Comparison of ENCODE assay signal across 13 cellular contexts in the genomic region with DNA sequence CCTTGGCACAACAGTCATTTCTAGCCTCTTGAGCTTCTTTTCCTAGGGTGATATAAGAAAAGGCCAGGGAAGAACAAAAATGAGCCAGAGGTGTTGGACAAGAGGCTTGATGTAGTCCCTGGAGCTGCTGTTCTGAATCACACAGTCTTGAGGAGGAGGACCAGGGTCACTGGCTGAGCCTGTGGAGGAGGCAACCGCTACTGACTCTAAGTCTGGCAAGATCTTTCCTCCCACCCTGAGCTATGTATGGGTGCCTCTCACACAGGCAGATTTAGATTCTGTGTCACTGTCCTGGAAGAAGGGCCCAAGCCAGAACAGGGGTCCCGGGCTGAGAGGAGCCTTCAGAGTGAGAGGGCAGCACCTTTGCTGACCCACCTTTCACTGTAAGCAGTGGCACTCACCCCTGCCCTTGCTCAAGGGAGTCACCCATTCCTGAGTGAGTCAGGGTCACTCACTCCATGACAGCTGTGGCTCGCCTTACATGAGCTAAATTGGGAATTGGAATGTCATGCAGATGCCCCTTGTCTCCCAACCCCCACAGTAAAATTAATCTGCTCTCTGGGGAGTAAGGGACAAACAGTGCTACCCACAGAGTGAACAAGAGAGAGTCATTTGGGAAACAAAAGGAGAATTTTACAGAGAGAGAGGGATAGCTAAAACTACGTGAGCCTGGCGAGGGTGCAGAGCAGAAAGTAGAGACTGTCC. TPM values are rescaled to one million over a fixed set of nuclear protein-coding genes. Genes with fewer than 3 reads are reported as not detected.
DNase-seq lines count a peak whose midpoint lies in the region; ATAC-seq, FAIRE-seq and TF ChIP-seq lines count a peak whose summit lies in the region.
"Had no signal": no experiment of that assay in that cellular context is flagged by ENCODE, and none has a peak within 500 bp of the region (broad histone marks: within the 10 kb centered on the region; RNA-seq: fewer than 3 reads in every experiment).

A gene with protein sequence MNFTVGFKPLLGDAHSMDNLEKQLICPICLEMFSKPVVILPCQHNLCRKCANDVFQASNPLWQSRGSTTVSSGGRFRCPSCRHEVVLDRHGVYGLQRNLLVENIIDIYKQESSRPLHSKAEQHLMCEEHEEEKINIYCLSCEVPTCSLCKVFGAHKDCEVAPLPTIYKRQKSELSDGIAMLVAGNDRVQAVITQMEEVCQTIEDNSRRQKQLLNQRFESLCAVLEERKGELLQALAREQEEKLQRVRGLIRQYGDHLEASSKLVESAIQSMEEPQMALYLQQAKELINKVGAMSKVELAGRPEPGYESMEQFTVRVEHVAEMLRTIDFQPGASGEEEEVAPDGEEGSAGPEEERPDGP (plus strand): TSS at position 575 of the 705 bp plus-strand sequence. CDS start 303 bp downstream, outside the sequence.

- CTCF ChIA-PET in activated naive CD4-positive, alpha-beta T cell treated with anti-CD3 and anti-CD28 coated beads, Interleukin-2, amount 10 ng/mL, durations not matched to agents 7 days and 5 days (lab: Charles Lee) = interaction anchor here (0.8 to 5.2 kb wide), 9 partner anchors 9 to 320 kb away, joined by 3 to 42 read pairs (median 6); no protein-coding TSS in a partner anchor
- CTCF ChIA-PET in activated naive CD4-positive, alpha-beta T cell treated with anti-CD3 and anti-CD28 coated beads for 36 hours (lab: Charles Lee) = interaction anchor here (0.6 to 5.3 kb wide), 12 partner anchors 9 to 327 kb away, joined by 3 to 68 read pairs (median 5); no protein-coding TSS in a partner anchor
- CTCF ChIA-PET in HepG2 (lab: Yijun Ruan, JAX; ENCODE audit: low intra/inter-chr PET ratio, low total read pairs) = no interaction called here

- H3K4me2 ChIP-seq in HepG2 (ENCODE audit: low read depth, low read length) = peak within 1 kb of the TSS; percentile 49

- H3K4me1 ChIP-seq in HepG2 (ENCODE audit: insufficient read depth, low read length) (peaks cover 41% of the 10 kb centered on the region), esophagus squamous epithelium (no peaks in the 10 kb centered on the region)
- H3K4me1 ChIP-seq: colonic mucosa had no signal

- H3K27me3 ChIP-seq in HepG2 (ENCODE audit: control insufficient read depth in 1 of 2, insufficient read depth in 2 of 2, low read length in 2 of 2) (peaks cover 0 to 18% of the 10 kb centered on the region in 2 experiments; a peak in 4 of 5 replicates), esophagus squamous epithelium (peaks cover 0 to 59% (median 0%) of the 10 kb centered on the region in 4 donors)
- H3K27me3 ChIP-seq: colonic mucosa had no signal

- peak within 1 kb of the TSS; percentile 22 for H2AFZ ChIP-seq in HepG2 (ENCODE audit: low read length)

- H3K36me3 ChIP-seq in HepG2 (replicated peaks in 1 of 2; ENCODE audit: control insufficient read depth in 1 of 2, insufficient read depth in 2 of 2, low read length in 2 of 2) (no peaks in the 10 kb centered on the region), esophagus squamous epithelium (no peaks in the 10 kb centered on the region)
- H3K36me3 ChIP-seq: colonic mucosa had no signal

- no peak for FAIRE-seq in HepG2 (lab: Jason Lieb, UNC)

- H3K4me3 ChIP-seq in fibroblast of pulmonary artery (replicated peaks; ENCODE audit: low read depth, low read length) = no peak within 1 kb of the TSS
- peak within 1 kb of the TSS in 1 of 3 experiments; percentile 26; a peak in 2 of 6 replicates for H3K4me3 ChIP-seq in HepG2 (replicated peaks in 1 of 3; ENCODE audit: insufficient read depth in 1 of 3, low read depth in 2 of 3, low read length in 3 of 3)
- H3K4me3 ChIP-seq in esophagus squamous epithelium = no peak within 1 kb of the TSS
- H3K4me3 ChIP-seq: colonic mucosa had no signal

- ATAC-seq in HepG2 = peak; percentile 60
- ATAC-seq in natural killer cell = no peak
- ATAC-seq: naive thymus-derived CD8-positive, alpha-beta T cell had no signal

- no peaks in the 10 kb centered on the region for H3K79me2 ChIP-seq in HepG2 (ENCODE audit: insufficient read depth, low read length)

- H3K27ac ChIP-seq in HepG2 (ENCODE audit: extremely low read length, insufficient read depth, low read length) (no peak within 1 kb of the TSS), esophagus squamous epithelium (no peak within 1 kb of the TSS)
- H3K27ac ChIP-seq: 22Rv1, colonic mucosa had no signal

- TF ChIP-seq POLR2A in HepG2 (IDR thresholded peaks at IDR 0.05; ENCODE audit: insufficient read depth in 1 of 2, low read depth in 2 of 2, low read length in 2 of 2) (no peak), esophagus squamous epithelium (IDR thresholded peaks at IDR 0.05) (no peak)

- H3K9ac ChIP-seq in HepG2 (ENCODE audit: insufficient read depth, low read depth, low read length) = peak within 1 kb of the TSS; percentile 36; the same call in 1 of the 2 replicates

- TF ChIP-seq EP300 in HepG2 (IDR thresholded peaks at IDR 0.05; ENCODE audit: low read depth in 2 of 2, low read length in 2 of 2) = no peak
- TF ChIP-seq EP300 in HepG2 (CRISPR knock-in tag; IDR thresholded peaks at IDR 0.05; ENCODE audit: borderline replicate concordance) = no peak

- intact Hi-C loops in activated naive CD4-positive, alpha-beta T cell treated with anti-CD3 and anti-CD28 coated beads for 36 hours (cut with micrococcal nuclease) = no loop called here
- intact Hi-C loops in HepG2 (cut with micrococcal nuclease; ENCODE audit: unreplicated experiment) = loop anchor here (2.0 kb wide), 1 partner anchor 17 kb away; no protein-coding TSS in a partner anchor
- intact Hi-C loops in esophagus squamous epithelium (cut with DNase I) = no loop called here
- intact Hi-C loops in natural killer cell (cut with micrococcal nuclease) = loop anchor here (5.0 to 10.0 kb wide), 2 partner anchors 110 to 437 kb away; a partner anchor contains a TSS

- BruUV-seq in HepG2 (replicated peaks; lab: Mats Ljungman, UMichigan) = no TSS peak

- no peaks in the 10 kb centered on the region for H4K20me1 ChIP-seq in HepG2 (ENCODE audit: insufficient read depth, low read length)

- no peak within 1 kb of the TSS for H3K4me3 Mint-ChIP-seq in activated naive CD4-positive, alpha-beta T cell treated with anti-CD3 and anti-CD28 coated beads, Interleukin-2, amount 10 ng/mL, durations not matched to agents 7 days and 5 days
- H3K4me3 Mint-ChIP-seq in activated naive CD4-positive, alpha-beta T cell treated with anti-CD3 and anti-CD28 coated beads for 36 hours = no peak within 1 kb of the TSS
- no peak within 1 kb of the TSS for H3K4me3 Mint-ChIP-seq in natural killer cell
- H3K4me3 Mint-ChIP-seq: naive thymus-derived CD8-positive, alpha-beta T cell had no signal

- peak within 1 kb of the TSS; percentile 47 for H3K27ac Mint-ChIP-seq in activated naive CD4-positive, alpha-beta T cell treated with anti-CD3 and anti-CD28 coated beads, Interleukin-2, amount 10 ng/mL, durations not matched to agents 7 days and 5 days
- no peak within 1 kb of the TSS for H3K27ac Mint-ChIP-seq in activated naive CD4-positive, alpha-beta T cell treated with anti-CD3 and anti-CD28 coated beads for 36 hours
- no peak within 1 kb of the TSS for H3K27ac Mint-ChIP-seq in natural killer cell

- no peak for TF ChIP-seq CTCF in fibroblast of pulmonary artery (IDR thresholded peaks at IDR 0.05; ENCODE audit: low read length, missing control alignments)
- no peak for TF ChIP-seq CTCF in HepG2 (CRISPR knock-in tag; IDR thresholded peaks at IDR 0.05)
- no peak for TF ChIP-seq CTCF in esophagus squamous epithelium (IDR thresholded peaks at IDR 0.05)
- TF ChIP-seq CTCF in natural killer cell (IDR thresholded peaks at IDR 0.05) = no peak

- H3K4me1 Mint-ChIP-seq in activated naive CD4-positive, alpha-beta T cell treated with anti-CD3 and anti-CD28 coated beads, Interleukin-2, amount 10 ng/mL, durations not matched to agents 7 days and 5 days = peaks cover 4% of the 10 kb centered on the region
- peaks cover 2% of the 10 kb centered on the region for H3K4me1 Mint-ChIP-seq in activated naive CD4-positive, alpha-beta T cell treated with anti-CD3 and anti-CD28 coated beads for 36 hours (ENCODE audit: low read depth)
- peaks cover 0 to 8% of the 10 kb centered on the region in 2 donors for H3K4me1 Mint-ChIP-seq in natural killer cell

- peaks cover 54% of the 10 kb centered on the region for H3K27me3 Mint-ChIP-seq in activated naive CD4-positive, alpha-beta T cell treated with anti-CD3 and anti-CD28 coated beads, Interleukin-2, amount 10 ng/mL, durations not matched to agents 7 days and 5 days
- peaks cover 2% of the 10 kb centered on the region for H3K27me3 Mint-ChIP-seq in activated naive CD4-positive, alpha-beta T cell treated with anti-CD3 and anti-CD28 coated beads for 36 hours (ENCODE audit: low read depth)
- H3K27me3 Mint-ChIP-seq in natural killer cell (ENCODE audit: low read depth in 2 of 2) = peaks cover 23 to 25% of the 10 kb centered on the region in 2 donors

- in situ Hi-C loops in HepG2 (cut with HindIII; ENCODE audit: extremely low pct_ligation_motif_present, low pct_unique_long_range_greater_than_20kb) = loop anchor here (5.0 to 10.0 kb wide), 2 partner anchors 185 to 317 kb away; no protein-coding TSS in a partner anchor

- 49% methylated on average over 5 of the region's 5 CpGs for WGBS in HepG2 (ENCODE audit: low lambda C conversion rate)
- 61 to 81% methylated on average over 3 to 5 of the region's 5 CpGs for WGBS in esophagus squamous epithelium, 2 donors

- POLR2A ChIA-PET in HepG2 (lab: Yijun Ruan, JAX) = interaction anchor here (1.3 to 1.6 kb wide), 4 partner anchors 15 to 188 kb away, joined by 3 to 4 read pairs (median 3); a partner anchor contains a TSS

- no peak for DNase-seq in activated naive CD4-positive, alpha-beta T cell treated with anti-CD3 and anti-CD28 coated beads, Interleukin-2, amount 10 ng/mL, durations not matched to agents 7 days and 5 days
- DNase-seq in activated naive CD4-positive, alpha-beta T cell treated with anti-CD3 and anti-CD28 coated beads for 36 hours = no peak
- DNase-seq in fibroblast of pulmonary artery (ENCODE audit: low read depth) (peak; percentile 33), HepG2 (ENCODE audit: low spot score) (no peak), esophagus squamous epithelium (lab: John Stamatoyannopoulos, UW) (no peak), NCI-H1417 (lab: John Stamatoyannopoulos, UW) (no peak), natural killer cell (no peak)
- no peak for DNase-seq in activated CD4-positive, alpha-beta T cell treated with anti-CD3 and anti-CD28 coated beads, Interleukin-2, amount 50 U/mL, for 1 hour
- DNase-seq: colonic mucosa; Kasumi-1; naive thymus-derived CD8-positive, alpha-beta T cell; NCI-H2029 had no signal

- H3K36me3 Mint-ChIP-seq in activated naive CD4-positive, alpha-beta T cell treated with anti-CD3 and anti-CD28 coated beads, Interleukin-2, amount 10 ng/mL, durations not matched to agents 7 days and 5 days = no peaks in the 10 kb centered on the region
- H3K36me3 Mint-ChIP-seq in activated naive CD4-positive, alpha-beta T cell treated with anti-CD3 and anti-CD28 coated beads for 36 hours (ENCODE audit: low read depth) = no peaks in the 10 kb centered on the region
- no peaks in the 10 kb centered on the region for H3K36me3 Mint-ChIP-seq in natural killer cell
- H3K36me3 Mint-ChIP-seq: naive thymus-derived CD8-positive, alpha-beta T cell had no signal

- no peak for TF ChIP-seq RAD21 in HepG2 (CRISPR knock-in tag; IDR thresholded peaks at IDR 0.05)

- H3K9me3 ChIP-seq in HepG2 (ENCODE audit: low read length) (no peaks in the 10 kb centered on the region), esophagus squamous epithelium (no peaks in the 10 kb centered on the region)
- H3K9me3 ChIP-seq: colonic mucosa had no signal

- H3K9me3 Mint-ChIP-seq in activated naive CD4-positive, alpha-beta T cell treated with anti-CD3 and anti-CD28 coated beads, Interleukin-2, amount 10 ng/mL, durations not matched to agents 7 days and 5 days = no peaks in the 10 kb centered on the region
- H3K9me3 Mint-ChIP-seq in activated naive CD4-positive, alpha-beta T cell treated with anti-CD3 and anti-CD28 coated beads for 36 hours = no peaks in the 10 kb centered on the region
- H3K9me3 Mint-ChIP-seq in natural killer cell = no peaks in the 10 kb centered on the region
- H3K9me3 Mint-ChIP-seq: naive thymus-derived CD8-positive, alpha-beta T cell had no signal

RNA-seq across cellular contexts. Expression of the gene that starts here (rescaled TPM):
- not detected for total RNA-seq in activated naive CD4-positive, alpha-beta T cell treated with anti-CD3 and anti-CD28 coated beads for 36 hours
- total RNA-seq in HepG2 (2016; rRNA removed; fragmentation: Illumina TruSeq; extraction: Trizol) = 0.07 TPM in 1 of 2 replicates, not detected in the other
- not detected in 2 replicates for total RNA-seq in HepG2 (2016; cell fraction: cytosol; rRNA removed; fragmentation: Illumina TruSeq; extraction: Trizol; ENCODE audit: low read depth)
- 0.12 and 0.19 TPM in 2 replicates for total RNA-seq in HepG2 (2016; cell fraction: insoluble cytoplasmic fraction; rRNA removed; fragmentation: Illumina TruSeq; extraction: Trizol)
- total RNA-seq in HepG2 (2016; cell fraction: membrane; rRNA removed; fragmentation: Illumina TruSeq; extraction: Trizol) = 0.07 TPM in 1 of 2 replicates, not detected in the other
- 0.65 TPM in 1 of 2 replicates, not detected in the other for total RNA-seq in HepG2 (2016; cell fraction: nucleus; rRNA removed; fragmentation: Illumina TruSeq; extraction: Trizol)
- 0.13 and 0.14 TPM in 2 replicates for polyA plus RNA-seq in HepG2 (2011; rRNA removed)
- 0.12 and 0.23 TPM in 2 replicates for polyA plus RNA-seq in HepG2 (2011; cell fraction: cytosol; rRNA removed)
- 0.37 and 0.42 TPM in 2 replicates for polyA plus RNA-seq in HepG2 (2011; cell fraction: nucleus; rRNA removed)
- 0.09 and 0.24 TPM in 2 replicates for polyA plus RNA-seq in HepG2 (2012)
- not detected in 2 replicates for polyA plus RNA-seq in HepG2 (2016; cell fraction: cytosol; fragmentation: Illumina TruSeq; extraction: Trizol; ENCODE audit: low read depth)
- 0.20 TPM in 1 of 2 replicates, not detected in the other for polyA plus RNA-seq in HepG2 (2016; cell fraction: insoluble cytoplasmic fraction; fragmentation: Illumina TruSeq; extraction: Trizol; ENCODE audit: low read depth)
- not detected in 2 replicates for polyA plus RNA-seq in HepG2 (2016; cell fraction: membrane; fragmentation: Illumina TruSeq; extraction: Trizol; ENCODE audit: low read depth)
- polyA plus RNA-seq in HepG2 (2016; cell fraction: nucleus; fragmentation: Illumina TruSeq; extraction: Trizol; ENCODE audit: insufficient read depth, low read depth) = 0.52 TPM in 1 of 2 replicates, not detected in the other
- 1.4 TPM in 1 of 2 replicates, not detected in the other for polyA minus RNA-seq in HepG2 (2011; rRNA and poly(A)+ RNA removed; ENCODE audit: low replicate concordance)
- not detected in 2 replicates for polyA minus RNA-seq in HepG2 (2011; cell fraction: cytosol; rRNA and poly(A)+ RNA removed)
- polyA minus RNA-seq in HepG2 (2011; cell fraction: nucleus; rRNA and poly(A)+ RNA removed) = not detected in 2 replicates
- total RNA-seq in esophagus squamous epithelium = not detected
- under 1 TPM in 2 of 3 donors, not detected in 1; 0.18 to 0.21 TPM for total RNA-seq in natural killer cell
- polyA plus RNA-seq: naive thymus-derived CD8-positive, alpha-beta T cell had no signal

Comparison
In these comparisons a context has a peak if more than half of its experiments do, and no peak if none do; other contexts are left out.
1. intact Hi-C loops: an anchor here in HepG2 (2.0 kb wide) and natural killer cell (5.0 to 10.0 kb wide); none called in activated naive CD4-positive, alpha-beta T cell treated with anti-CD3 and anti-CD28 coated beads for 36 hours and esophagus squamous epithelium.